8 cellular contexts compared by ENCODE assay signal in genomic region chr3:133494469-133494868, GRCh38.
DNase-seq lines count a peak whose midpoint lies in the region; ATAC-seq, FAIRE-seq and TF ChIP-seq lines count a peak whose summit lies in the region.
"Had no signal": no experiment of that assay in that cellular context is flagged by ENCODE, and none has a peak within 500 bp of the region (broad histone marks: within the 10 kb centered on the region; RNA-seq: fewer than 3 reads in every experiment).

No MANE protein-coding gene starts in this region.

- H2AFZ ChIP-seq in IMR-90 (replicated peaks; ENCODE audit: low read length, poor library complexity) (no peak overlapping the region), GM12878 (ENCODE audit: control insufficient read depth, low read depth, low read length) (no peak overlapping the region)

- H3K4me2 ChIP-seq in IMR-90 (ENCODE audit: low read depth, low read length) (no peak overlapping the region), GM12878 (ENCODE audit: control insufficient read depth, insufficient read depth) (no peak overlapping the region)

- H3K4me3 ChIP-seq in IMR-90 (ENCODE audit: insufficient read depth, low read depth, low read length) = no peak overlapping the region
- no peak overlapping the region for H3K4me3 ChIP-seq in GM12878

- H3K27ac ChIP-seq in IMR-90 (ENCODE audit: insufficient read depth, low read length) = no peak overlapping the region
- no peak overlapping the region for H3K27ac ChIP-seq in GM12878 (ENCODE audit: control insufficient read depth, insufficient read depth)

- SMC1A ChIA-PET in GM12878 (lab: Charles Lee; ENCODE audit: uncharacterized antibody, unreplicated experiment) = interaction anchor here (1.0 kb wide), 1 partner anchor 17 kb away, joined by 3 read pairs; no protein-coding TSS in a partner anchor

- POLR2A ChIA-PET in IMR-90 (lab: Charles Lee; ENCODE audit: unreplicated experiment) (no interaction called here), GM12878 (lab: Charles Lee) (no interaction called here)

- ATAC-seq in IMR-90 (ENCODE audit: low read depth) = no peak
- ATAC-seq in GM12878 = no peak
- ATAC-seq in HG03469 (IDR thresholded peaks at IDR 0.05; ENCODE audit: unreplicated experiment) = no peak

- peak; percentile 47 for TF ChIP-seq CTCF in IMR-90 (conservative IDR thresholded peaks at IDR 0.05; ENCODE audit: low read depth, low read length)
- 0 out of 6 replicates have a peak, but pooled peaks of 1 of the 3 experiments have one; percentile 12 for TF ChIP-seq CTCF in GM12878 (IDR thresholded peaks at IDR 0.05 in 2 of 3, conservative IDR thresholded peaks at IDR 0.05 in 1 of 3; ENCODE audit: control insufficient read depth in 2 of 3, extremely low read depth in 1 of 3, insufficient read depth in 1 of 3, low read depth in 3 of 3, low read length in 3 of 3)

- in situ Hi-C loops in IMR-90 (cut with MboI; ENCODE audit: low sequenced_read_pairs) = no loop called here
- in situ Hi-C loops in GM12878 (cut with MboI) = no loop called here

- no peak overlapping the region for H2BK20ac ChIP-seq in IMR-90 (ENCODE audit: low read depth, low read length)

- no peak overlapping the region for H3K14ac ChIP-seq in IMR-90 (replicated peaks; ENCODE audit: low read depth, low read length)

- BruUV-seq in IMR-90 (replicated peaks; lab: Mats Ljungman, UMichigan) (no TSS peak), GM12878 (replicated peaks; lab: Mats Ljungman, UMichigan) (no TSS peak)

- no peak overlapping the region for H2BK120ac ChIP-seq in IMR-90 (ENCODE audit: low read depth, low read length)

- intact Hi-C loops in IMR-90 (cut with micrococcal nuclease) (loop anchor here (1.0 kb wide), 1 partner anchor 80 kb away; no protein-coding TSS in a partner anchor), GM12878 (cut with micrococcal nuclease; ENCODE audit: unreplicated experiment) (loop anchor here (5.0 kb wide), 1 partner anchor 47 kb away; no protein-coding TSS in a partner anchor)

- TF ChIP-seq POLR2A in IMR-90 (IDR thresholded peaks at IDR 0.05; ENCODE audit: low read depth, low read length) (no peak), GM12878 (IDR thresholded peaks at IDR 0.05; ENCODE audit: low read depth, low read length) (no peak)

- peaks cover 4% of the 10 kb centered on the region for H3K9me1 ChIP-seq in IMR-90 (ENCODE audit: insufficient read depth, low read length)

- H3K9ac ChIP-seq in IMR-90 (ENCODE audit: low read depth, low read length) (no peak overlapping the region), GM12878 (ENCODE audit: control insufficient read depth, insufficient read depth, low read length) (no peak overlapping the region)

- H2BK15ac ChIP-seq in IMR-90 (ENCODE audit: low read depth, low read length) = no peak overlapping the region

- H2AK9ac ChIP-seq in IMR-90 (replicated peaks; ENCODE audit: low read depth, low read length, poor library complexity) = no peak overlapping the region

- 68% methylated on average over 4 of the region's 6 CpGs; no CpG with 5 or more reads in 1 of the 2 experiments for WGBS in IMR-90 (ENCODE audit: extremely low coverage in 2 of 2, insufficient read length in 1 of 2), 2 experiments
- WGBS in GM12878 (ENCODE audit: insufficient coverage, insufficient replicate concordance, low lambda C conversion rate, missing lambda C conversion rate) = 76% methylated on average over 6 of the region's 6 CpGs

- DNase-seq in ELF-1 (ENCODE audit: low read depth, low spot score) (peak; percentile 67), IMR-90 (peak; percentile 20), GM12878 (ENCODE audit: low read depth, low spot score) (no peak), lung microvascular endothelial cell (ENCODE audit: low read depth in 2 of 2) (peak; percentile 60 to 65), GF-D8 (lab: John Stamatoyannopoulos, UW) (no peak)
- no peak for DNase-seq in stimulated activated CD4-positive, alpha-beta T cell treated with anti-CD3 and anti-CD28 coated beads, Interleukin-4, amount 100 ng/mL, for 4 hours

- peaks cover 5% of the 10 kb centered on the region for H3K79me2 ChIP-seq in GM12878 (ENCODE audit: control insufficient read depth, insufficient read depth, low read length)

- H4K20me1 ChIP-seq in IMR-90 (ENCODE audit: insufficient read depth, low read length) (no peaks in the 10 kb centered on the region), GM12878 (ENCODE audit: control insufficient read depth, insufficient read depth) (no peaks in the 10 kb centered on the region)

- H3K27me3 ChIP-seq in IMR-90 (ENCODE audit: control insufficient read depth, insufficient read depth, low read length) = no peaks in the 10 kb centered on the region
- H3K27me3 ChIP-seq in GM12878 (replicated peaks in 1 of 2; ENCODE audit: control insufficient read depth in 2 of 2, insufficient read depth in 2 of 2, low read length in 1 of 2) = no peaks in the 10 kb centered on the region

- H3K9me3 ChIP-seq in IMR-90 (ENCODE audit: control insufficient read depth, insufficient read depth, low read length) (no peaks in the 10 kb centered on the region), GM12878 (replicated peaks; ENCODE audit: control insufficient read depth, insufficient read depth, low read length) (no peaks in the 10 kb centered on the region)

- CTCF ChIA-PET in IMR-90 (lab: Yijun Ruan, JAX) (interaction anchor here (1.6 kb wide), 1 partner anchor 80 kb away, joined by 4 read pairs; no protein-coding TSS in a partner anchor), GM12878 (lab: Yijun Ruan, JAX) (interaction anchor here (1.2 kb wide), 1 partner anchor 84 kb away, joined by 3 read pairs; no protein-coding TSS in a partner anchor)

- RAD21 ChIA-PET in GM12878 (lab: Charles Lee; ENCODE audit: unreplicated experiment) = no interaction called here

- H2BK5ac ChIP-seq in IMR-90 (ENCODE audit: low read depth, low read length, poor library complexity, severe bottlenecking) = no peak overlapping the region

- no peak overlapping the region for H4K5ac ChIP-seq in IMR-90 (ENCODE audit: low read depth, low read length)

- TF ChIP-seq RAD21 in IMR-90 (IDR thresholded peaks at IDR 0.05; ENCODE audit: low read length) = peak; percentile 46
- TF ChIP-seq RAD21 in GM12878 (IDR thresholded peaks at IDR 0.05; ENCODE audit: insufficient read depth, low read depth, low read length) = 0 out of 2 replicates have a peak, but pooled peaks have one; percentile 19

- no peak overlapping the region for H3K56ac ChIP-seq in IMR-90 (ENCODE audit: extremely low read depth, insufficient read depth, low read length)

- dilution Hi-C loops in IMR-90 (cut with HindIII; ENCODE audit: low sequenced_read_pairs, unreplicated experiment) = no loop called here

- H3K79me1 ChIP-seq in IMR-90 (ENCODE audit: low read depth in 1 of 2, low read length in 2 of 2) = no peaks in the 10 kb centered on the region

- no peak for FAIRE-seq in GM12878 (lab: Jason Lieb, UNC)
- FAIRE-seq: islet of Langerhans had no signal

- H3K36me3 ChIP-seq in IMR-90 (ENCODE audit: control insufficient read depth, insufficient read depth, low read length) (no peaks in the 10 kb centered on the region), GM12878 (ENCODE audit: control insufficient read depth in 2 of 2, insufficient read depth in 2 of 2, low read length in 1 of 2) (no peaks in the 10 kb centered on the region)

- no peak overlapping the region for H4K8ac ChIP-seq in IMR-90 (ENCODE audit: low read depth in 2 of 2, low read length in 2 of 2)

- H4K91ac ChIP-seq in IMR-90 (ENCODE audit: insufficient read depth, low read depth, low read length) = no peak overlapping the region

- no peak overlapping the region for H3K18ac ChIP-seq in IMR-90 (ENCODE audit: low read depth, low read length)

- no peak overlapping the region; the same call in 1 of the 2 replicates for H2AK5ac ChIP-seq in IMR-90 (ENCODE audit: low read depth, low read length)

- H3K23ac ChIP-seq in IMR-90 (ENCODE audit: low read depth, low read length) = no peak overlapping the region

- H3K4ac ChIP-seq in IMR-90 (ENCODE audit: low read depth, low read length) = no peak overlapping the region

- no peak for TF ChIP-seq EP300 in GM12878 (IDR thresholded peaks at IDR 0.05; ENCODE audit: borderline replicate concordance in 1 of 2, control insufficient read depth in 1 of 2, low read depth in 2 of 2, low read length in 2 of 2)

- H3K4me1 ChIP-seq in IMR-90 (ENCODE audit: control insufficient read depth, insufficient read depth, low read length) (no peaks in the 10 kb centered on the region; the same call in 1 of the 2 replicates), GM12878 (ENCODE audit: control insufficient read depth, insufficient read depth, low read length) (peaks cover 32% of the 10 kb centered on the region)

TF ChIP-seq in IMR-90, 13 proteins besides CTCF, POLR2A, EP300 and RAD21:
- TF ChIP-seq SMC3 (IDR thresholded peaks at IDR 0.05; ENCODE audit: low read depth, low read length) = peak; percentile 35
- no peak for TF ChIP-seq CEBPB (IDR thresholded peaks at IDR 0.05; ENCODE audit: low read depth, low read length)
- TF ChIP-seq USF2 (IDR thresholded peaks at IDR 0.05; ENCODE audit: low read depth, low read length) = no peak

TF ChIP-seq in GM12878, 131 proteins besides CTCF, POLR2A, EP300 and RAD21 (continues in another document):
- TF ChIP-seq PBX3 (IDR thresholded peaks at IDR 0.05; ENCODE audit: insufficient replicate concordance, low read depth, low read length) (no peak), CREM (IDR thresholded peaks at IDR 0.05; ENCODE audit: low read depth) (no peak)

Comparison
In these comparisons a context has a peak if more than half of its experiments do, and no peak if none do; other contexts are left out.
1. DNase-seq: peak in ELF-1 (single experiment), IMR-90 (single experiment) and lung microvascular endothelial cell (2 of 2); none in GM12878 (single experiment), stimulated activated CD4-positive, alpha-beta T cell treated with anti-CD3 and anti-CD28 coated beads, Interleukin-4, amount 100 ng/mL, for 4 hours (0 of 2) and GF-D8 (single experiment).